ENCODE assay signal across 18 cellular contexts in the genomic region with DNA sequence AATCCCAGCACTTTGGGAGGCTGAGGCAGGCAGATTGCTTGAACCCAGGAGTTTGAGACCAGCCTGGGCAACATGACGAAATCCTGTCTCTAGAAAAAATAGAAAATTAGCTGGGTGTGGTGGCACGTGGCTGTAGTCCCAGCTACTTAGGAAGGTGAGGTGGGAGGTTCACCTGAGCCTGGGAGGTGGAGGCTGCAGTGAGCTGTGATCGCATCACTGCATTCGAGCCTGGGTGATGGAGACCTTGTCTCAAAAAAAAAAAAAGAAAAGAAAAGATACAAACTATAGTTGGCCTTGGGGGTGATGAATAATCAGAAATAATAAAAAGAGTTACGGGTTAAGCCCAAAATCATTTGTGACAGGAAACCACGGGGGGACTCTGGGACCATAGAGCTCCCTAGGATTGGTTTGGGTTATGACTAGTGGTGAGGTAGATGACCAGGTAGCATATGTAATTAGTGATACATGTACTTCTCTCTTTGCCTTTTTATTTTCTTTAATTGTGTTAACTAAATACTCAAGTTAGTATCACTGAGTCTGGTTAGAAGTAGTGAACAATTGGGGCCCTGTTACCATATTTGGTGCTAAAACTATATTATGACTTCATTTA. TPM values are rescaled to one million over a fixed set of nuclear protein-coding genes. Genes with fewer than 3 reads are reported as not detected.
DNase-seq lines count a peak whose midpoint lies in the region; ATAC-seq and TF ChIP-seq lines count a peak whose summit lies in the region.
"Had no signal": no experiment of that assay in that cellular context is flagged by ENCODE, and none has a peak within 500 bp of the region (broad histone marks: within the 10 kb centered on the region; RNA-seq: fewer than 3 reads in every experiment).

No MANE protein-coding gene starts in this region.

- POLR2A ChIA-PET in RWPE1 (lab: Yijun Ruan, JAX; ENCODE audit: low non-redundant PET): interaction anchor here (0.8 kb wide), 1 partner anchor 96 kb away, joined by 4 read pairs; no protein-coding TSS in a partner anchor

- no peaks in the 10 kb centered on the region for H3K27me3 Mint-ChIP-seq in activated CD8-positive, alpha-beta memory T cell treated with anti-CD3 and anti-CD28 coated beads, Interleukin-2, amount 10 ng/mL, durations not matched to agents 7 days and 5 days
- no peaks in the 10 kb centered on the region for H3K27me3 Mint-ChIP-seq in stimulated activated naive CD8-positive, alpha-beta T cell treated with anti-CD3 and anti-CD28 coated beads, Interleukin-15, amount 100 ng/mL, for 72 hours
- H3K27me3 Mint-ChIP-seq: progenitor cell of endocrine pancreas had no signal

- TF ChIP-seq CTCF in RWPE1 (conservative IDR thresholded peaks at IDR 0.05; ENCODE audit: low read depth): no peak

- CTCF ChIA-PET in activated CD8-positive, alpha-beta memory T cell treated with anti-CD3 and anti-CD28 coated beads, Interleukin-2, amount 10 ng/mL, durations not matched to agents 7 days and 5 days (lab: Charles Lee): interaction anchor here (0.9 to 12.8 kb wide), 8 partner anchors 10 to 178 kb away, joined by 3 to 127 read pairs (median 6); no protein-coding TSS in a partner anchor
- CTCF ChIA-PET in RWPE1 (lab: Yijun Ruan, JAX): interaction anchor here (0.6 to 0.7 kb wide), 3 partner anchors 12 to 42 kb away, joined by 3 to 4 read pairs (median 3); no protein-coding TSS in a partner anchor

- H3K27ac Mint-ChIP-seq in activated CD8-positive, alpha-beta memory T cell treated with anti-CD3 and anti-CD28 coated beads, Interleukin-2, amount 10 ng/mL, durations not matched to agents 7 days and 5 days: peak overlapping the region; percentile 49
- H3K27ac Mint-ChIP-seq in stimulated activated naive CD8-positive, alpha-beta T cell treated with anti-CD3 and anti-CD28 coated beads, Interleukin-15, amount 100 ng/mL, for 72 hours: peak overlapping the region; percentile 74 to 82
- H3K27ac Mint-ChIP-seq: progenitor cell of endocrine pancreas had no signal

- no peak overlapping the region for H3K4me3 Mint-ChIP-seq in activated CD8-positive, alpha-beta memory T cell treated with anti-CD3 and anti-CD28 coated beads, Interleukin-2, amount 10 ng/mL, durations not matched to agents 7 days and 5 days
- H3K4me3 Mint-ChIP-seq in stimulated activated naive CD8-positive, alpha-beta T cell treated with anti-CD3 and anti-CD28 coated beads, Interleukin-15, amount 100 ng/mL, for 72 hours: peak overlapping the region; percentile 27 to 38

- peak overlapping the region; percentile 60 for H3K27ac ChIP-seq in RWPE1
- H3K27ac ChIP-seq in epithelial cell of prostate: peak overlapping the region; percentile 43
- H3K27ac ChIP-seq: KMS-11, SK-N-MC had no signal

- DNase-seq in activated CD8-positive, alpha-beta memory T cell treated with anti-CD3 and anti-CD28 coated beads, Interleukin-2, amount 10 ng/mL, durations not matched to agents 7 days and 5 days: no peak
- no peak for DNase-seq in activated CD8-positive, alpha-beta memory T cell treated with anti-CD3 and anti-CD28 coated beads, Interleukin-2, amount 50 U/mL, for 4 hours
- DNase-seq in RWPE1 (ENCODE audit: low spot score) (no peak), epithelial cell of prostate (ENCODE audit: low read depth, low spot score) (no peak), cortex of kidney (lab: John Stamatoyannopoulos, UW) (no peak), UCSD-AML1 (lab: John Stamatoyannopoulos, UW; ENCODE audit: unreplicated experiment) (no peak), DMS 273 treated with DMSO at 0.1 percent for 48 hours (lab: John Stamatoyannopoulos, UW) (no peak)
- DNase-seq in stimulated activated naive CD8-positive, alpha-beta T cell treated with anti-CD3 and anti-CD28 coated beads, Interleukin-15, amount 100 ng/mL, for 72 hours: peak in 1 of 2 donors; percentile 43
- DNase-seq: ACHN; activated T-cell treated with anti-CD3 and anti-CD28 coated beads for 4 hours; hypothalamus; left colon; NCI-H1105 treated with DMSO at 0.1 percent for 48 hours; NK-92 treated with Interleukin-12 subunit alpha and Interleukin-12 subunit beta, amount 100 ng/mL, for 24 hours; stimulated activated CD4-positive, alpha-beta T cell treated with anti-CD3 and anti-CD28 coated beads, Interleukin-12 subunit alpha, Interleukin-12 subunit beta, amount 100 ng/mL, for 4 hours had no signal

- ATAC-seq in activated CD8-positive, alpha-beta memory T cell treated with anti-CD3 and anti-CD28 coated beads, Interleukin-2, amount 10 ng/mL, durations not matched to agents 7 days and 5 days: no peak
- peak; percentile 86 for ATAC-seq in stimulated activated naive CD8-positive, alpha-beta T cell treated with anti-CD3 and anti-CD28 coated beads, Interleukin-15, amount 100 ng/mL, for 72 hours
- ATAC-seq: left colon had no signal

- H3K4me1 Mint-ChIP-seq in activated CD8-positive, alpha-beta memory T cell treated with anti-CD3 and anti-CD28 coated beads, Interleukin-2, amount 10 ng/mL, durations not matched to agents 7 days and 5 days: peaks cover 48% of the 10 kb centered on the region
- peaks cover 71% of the 10 kb centered on the region for H3K4me1 Mint-ChIP-seq in stimulated activated naive CD8-positive, alpha-beta T cell treated with anti-CD3 and anti-CD28 coated beads, Interleukin-15, amount 100 ng/mL, for 72 hours

- H3K36me3 Mint-ChIP-seq in activated CD8-positive, alpha-beta memory T cell treated with anti-CD3 and anti-CD28 coated beads, Interleukin-2, amount 10 ng/mL, durations not matched to agents 7 days and 5 days: peaks cover 32% of the 10 kb centered on the region

- no peaks in the 10 kb centered on the region for H3K9me3 Mint-ChIP-seq in activated CD8-positive, alpha-beta memory T cell treated with anti-CD3 and anti-CD28 coated beads, Interleukin-2, amount 10 ng/mL, durations not matched to agents 7 days and 5 days (ENCODE audit: low read depth)
- H3K9me3 Mint-ChIP-seq in stimulated activated naive CD8-positive, alpha-beta T cell treated with anti-CD3 and anti-CD28 coated beads, Interleukin-15, amount 100 ng/mL, for 72 hours: no peaks in the 10 kb centered on the region

RNA-seq across cellular contexts. Expression of a gene that starts 10.4 kb away (rescaled TPM):
- total RNA-seq in activated CD8-positive, alpha-beta memory T cell treated with anti-CD3 and anti-CD28 coated beads, Interleukin-2, amount 10 ng/mL, durations not matched to agents 7 days and 5 days: 10 to 100 TPM; 34.9 to 36.8 TPM

RNA-seq across cellular contexts. Expression of a gene that starts 10.7 kb away (rescaled TPM):
- total RNA-seq in activated CD8-positive, alpha-beta memory T cell treated with anti-CD3 and anti-CD28 coated beads, Interleukin-2, amount 10 ng/mL, durations not matched to agents 7 days and 5 days: 10 to 100 TPM; 61.4 to 67.6 TPM

RNA-seq across cellular contexts. Expression of a gene that starts 47.2 kb away (rescaled TPM):
- total RNA-seq in activated CD8-positive, alpha-beta memory T cell treated with anti-CD3 and anti-CD28 coated beads, Interleukin-2, amount 10 ng/mL, durations not matched to agents 7 days and 5 days: 100 to 1,000 TPM; 291 to 293 TPM
